1 cellular context compared by ENCODE assay signal in the genomic region with DNA sequence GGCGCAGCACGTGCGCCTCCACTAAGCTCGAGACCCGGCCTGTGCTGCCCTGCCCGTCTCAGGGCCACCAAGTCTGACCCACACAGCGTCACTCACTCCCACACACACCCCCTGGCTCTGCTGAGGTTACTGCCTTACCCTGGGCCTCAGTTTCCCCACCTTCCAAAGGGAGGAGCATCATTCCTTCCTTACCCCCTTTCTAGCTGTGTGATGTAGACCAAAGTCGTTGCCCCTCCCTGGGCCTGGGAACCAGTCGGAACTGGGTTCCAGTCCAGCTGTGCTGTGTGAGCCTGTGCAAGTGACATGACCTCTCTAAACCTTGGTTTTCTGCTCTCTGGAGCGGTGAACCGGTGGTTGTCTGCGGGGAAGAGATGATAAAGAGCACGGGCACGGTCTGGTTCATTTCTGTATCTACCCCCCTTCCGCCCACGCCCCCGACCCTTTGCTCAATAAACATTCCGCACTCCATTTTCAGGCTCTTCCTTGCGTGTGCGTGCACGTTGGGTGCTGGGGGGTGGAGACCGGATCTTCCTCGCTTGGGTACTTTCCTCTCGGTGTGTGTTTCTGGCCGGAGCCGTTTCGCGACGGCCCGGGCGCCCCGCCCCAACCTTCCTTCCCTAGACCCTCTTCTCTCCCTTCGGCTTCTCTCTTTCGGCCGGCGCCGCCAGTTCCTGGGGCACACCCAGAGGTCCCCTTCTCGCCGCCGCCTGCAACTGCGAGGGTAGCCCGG.
A peak's percentile ranks its signal among the peaks of the same experiment; 100 is the strongest.
TF ChIP-seq lines count a peak whose summit lies in the region.

A gene with protein sequence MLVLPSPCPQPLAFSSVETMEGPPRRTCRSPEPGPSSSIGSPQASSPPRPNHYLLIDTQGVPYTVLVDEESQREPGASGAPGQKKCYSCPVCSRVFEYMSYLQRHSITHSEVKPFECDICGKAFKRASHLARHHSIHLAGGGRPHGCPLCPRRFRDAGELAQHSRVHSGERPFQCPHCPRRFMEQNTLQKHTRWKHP (plus strand): TSS at position 647 of the 730 bp plus-strand sequence. CDS start 923 bp downstream, outside the sequence.

TF ChIP-seq in GM23338, 12 proteins besides CTCF, POLR2A, EP300 and RAD21:
- TF ChIP-seq, protein P1, sequence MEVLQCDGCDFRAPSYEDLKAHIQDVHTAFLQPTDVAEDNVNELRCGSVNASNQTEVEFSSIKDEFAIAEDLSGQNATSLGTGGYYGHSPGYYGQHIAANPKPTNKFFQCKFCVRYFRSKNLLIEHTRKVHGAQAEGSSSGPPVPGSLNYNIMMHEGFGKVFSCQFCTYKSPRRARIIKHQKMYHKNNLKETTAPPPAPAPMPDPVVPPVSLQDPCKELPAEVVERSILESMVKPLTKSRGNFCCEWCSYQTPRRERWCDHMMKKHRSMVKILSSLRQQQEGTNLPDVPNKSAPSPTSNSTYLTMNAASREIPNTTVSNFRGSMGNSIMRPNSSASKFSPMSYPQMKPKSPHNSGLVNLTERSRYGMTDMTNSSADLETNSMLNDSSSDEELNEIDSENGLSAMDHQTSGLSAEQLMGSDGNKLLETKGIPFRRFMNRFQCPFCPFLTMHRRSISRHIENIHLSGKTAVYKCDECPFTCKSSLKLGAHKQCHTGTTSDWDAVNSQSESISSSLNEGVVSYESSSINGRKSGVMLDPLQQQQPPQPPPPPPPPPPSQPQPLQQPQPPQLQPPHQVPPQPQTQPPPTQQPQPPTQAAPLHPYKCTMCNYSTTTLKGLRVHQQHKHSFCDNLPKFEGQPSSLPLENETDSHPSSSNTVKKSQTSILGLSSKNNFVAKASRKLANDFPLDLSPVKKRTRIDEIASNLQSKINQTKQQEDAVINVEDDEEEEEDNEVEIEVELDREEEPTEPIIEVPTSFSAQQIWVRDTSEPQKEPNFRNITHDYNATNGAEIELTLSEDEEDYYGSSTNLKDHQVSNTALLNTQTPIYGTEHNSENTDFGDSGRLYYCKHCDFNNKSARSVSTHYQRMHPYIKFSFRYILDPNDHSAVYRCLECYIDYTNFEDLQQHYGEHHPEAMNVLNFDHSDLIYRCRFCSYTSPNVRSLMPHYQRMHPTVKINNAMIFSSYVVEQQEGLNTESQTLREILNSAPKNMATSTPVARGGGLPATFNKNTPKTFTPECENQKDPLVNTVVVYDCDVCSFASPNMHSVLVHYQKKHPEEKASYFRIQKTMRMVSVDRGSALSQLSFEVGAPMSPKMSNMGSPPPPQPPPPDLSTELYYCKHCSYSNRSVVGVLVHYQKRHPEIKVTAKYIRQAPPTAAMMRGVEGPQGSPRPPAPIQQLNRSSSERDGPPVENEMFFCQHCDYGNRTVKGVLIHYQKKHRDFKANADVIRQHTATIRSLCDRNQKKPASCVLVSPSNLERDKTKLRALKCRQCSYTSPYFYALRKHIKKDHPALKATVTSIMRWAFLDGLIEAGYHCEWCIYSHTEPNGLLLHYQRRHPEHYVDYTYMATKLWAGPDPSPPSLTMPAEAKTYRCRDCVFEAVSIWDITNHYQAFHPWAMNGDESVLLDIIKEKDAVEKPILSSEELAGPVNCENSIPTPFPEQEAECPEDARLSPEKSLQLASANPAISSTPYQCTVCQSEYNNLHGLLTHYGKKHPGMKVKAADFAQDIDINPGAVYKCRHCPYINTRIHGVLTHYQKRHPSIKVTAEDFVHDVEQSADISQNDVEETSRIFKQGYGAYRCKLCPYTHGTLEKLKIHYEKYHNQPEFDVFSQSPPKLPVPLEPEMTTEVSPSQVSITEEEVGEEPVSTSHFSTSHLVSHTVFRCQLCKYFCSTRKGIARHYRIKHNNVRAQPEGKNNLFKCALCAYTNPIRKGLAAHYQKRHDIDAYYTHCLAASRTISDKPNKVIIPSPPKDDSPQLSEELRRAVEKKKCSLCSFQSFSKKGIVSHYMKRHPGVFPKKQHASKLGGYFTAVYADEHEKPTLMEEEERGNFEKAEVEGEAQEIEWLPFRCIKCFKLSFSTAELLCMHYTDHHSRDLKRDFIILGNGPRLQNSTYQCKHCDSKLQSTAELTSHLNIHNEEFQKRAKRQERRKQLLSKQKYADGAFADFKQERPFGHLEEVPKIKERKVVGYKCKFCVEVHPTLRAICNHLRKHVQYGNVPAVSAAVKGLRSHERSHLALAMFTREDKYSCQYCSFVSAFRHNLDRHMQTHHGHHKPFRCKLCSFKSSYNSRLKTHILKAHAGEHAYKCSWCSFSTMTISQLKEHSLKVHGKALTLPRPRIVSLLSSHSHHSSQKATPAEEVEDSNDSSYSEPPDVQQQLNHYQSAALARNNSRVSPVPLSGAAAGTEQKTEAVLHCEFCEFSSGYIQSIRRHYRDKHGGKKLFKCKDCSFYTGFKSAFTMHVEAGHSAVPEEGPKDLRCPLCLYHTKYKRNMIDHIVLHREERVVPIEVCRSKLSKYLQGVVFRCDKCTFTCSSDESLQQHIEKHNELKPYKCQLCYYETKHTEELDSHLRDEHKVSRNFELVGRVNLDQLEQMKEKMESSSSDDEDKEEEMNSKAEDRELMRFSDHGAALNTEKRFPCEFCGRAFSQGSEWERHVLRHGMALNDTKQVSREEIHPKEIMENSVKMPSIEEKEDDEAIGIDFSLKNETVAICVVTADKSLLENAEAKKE (CRISPR knock-in tag; IDR thresholded peaks at IDR 0.05), result no peak
- TF ChIP-seq EZH2 (IDR thresholded peaks at IDR 0.05; ENCODE audit: low read depth, unreplicated experiment), result no peak
- no peak for TF ChIP-seq ZNF114 (CRISPR knock-in tag; IDR thresholded peaks at IDR 0.05)
- no peak for TF ChIP-seq STAT1 (IDR thresholded peaks at IDR 0.05; ENCODE audit: unreplicated experiment)
- TF ChIP-seq, protein P2, sequence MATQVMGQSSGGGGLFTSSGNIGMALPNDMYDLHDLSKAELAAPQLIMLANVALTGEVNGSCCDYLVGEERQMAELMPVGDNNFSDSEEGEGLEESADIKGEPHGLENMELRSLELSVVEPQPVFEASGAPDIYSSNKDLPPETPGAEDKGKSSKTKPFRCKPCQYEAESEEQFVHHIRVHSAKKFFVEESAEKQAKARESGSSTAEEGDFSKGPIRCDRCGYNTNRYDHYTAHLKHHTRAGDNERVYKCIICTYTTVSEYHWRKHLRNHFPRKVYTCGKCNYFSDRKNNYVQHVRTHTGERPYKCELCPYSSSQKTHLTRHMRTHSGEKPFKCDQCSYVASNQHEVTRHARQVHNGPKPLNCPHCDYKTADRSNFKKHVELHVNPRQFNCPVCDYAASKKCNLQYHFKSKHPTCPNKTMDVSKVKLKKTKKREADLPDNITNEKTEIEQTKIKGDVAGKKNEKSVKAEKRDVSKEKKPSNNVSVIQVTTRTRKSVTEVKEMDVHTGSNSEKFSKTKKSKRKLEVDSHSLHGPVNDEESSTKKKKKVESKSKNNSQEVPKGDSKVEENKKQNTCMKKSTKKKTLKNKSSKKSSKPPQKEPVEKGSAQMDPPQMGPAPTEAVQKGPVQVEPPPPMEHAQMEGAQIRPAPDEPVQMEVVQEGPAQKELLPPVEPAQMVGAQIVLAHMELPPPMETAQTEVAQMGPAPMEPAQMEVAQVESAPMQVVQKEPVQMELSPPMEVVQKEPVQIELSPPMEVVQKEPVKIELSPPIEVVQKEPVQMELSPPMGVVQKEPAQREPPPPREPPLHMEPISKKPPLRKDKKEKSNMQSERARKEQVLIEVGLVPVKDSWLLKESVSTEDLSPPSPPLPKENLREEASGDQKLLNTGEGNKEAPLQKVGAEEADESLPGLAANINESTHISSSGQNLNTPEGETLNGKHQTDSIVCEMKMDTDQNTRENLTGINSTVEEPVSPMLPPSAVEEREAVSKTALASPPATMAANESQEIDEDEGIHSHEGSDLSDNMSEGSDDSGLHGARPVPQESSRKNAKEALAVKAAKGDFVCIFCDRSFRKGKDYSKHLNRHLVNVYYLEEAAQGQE (IDR thresholded peaks at IDR 0.05; ENCODE audit: unreplicated experiment), result no peak
- TF ChIP-seq NANOG (IDR thresholded peaks at IDR 0.05; ENCODE audit: borderline replicate concordance), result no peak
- no peak for TF ChIP-seq JUNB (IDR thresholded peaks at IDR 0.05; ENCODE audit: unreplicated experiment)
- peak; percentile 59; the same call in 1 of the 2 replicates for TF ChIP-seq POLR2AphosphoS5 (IDR thresholded peaks at IDR 0.05; ENCODE audit: low read depth)
- TF ChIP-seq, protein P3, sequence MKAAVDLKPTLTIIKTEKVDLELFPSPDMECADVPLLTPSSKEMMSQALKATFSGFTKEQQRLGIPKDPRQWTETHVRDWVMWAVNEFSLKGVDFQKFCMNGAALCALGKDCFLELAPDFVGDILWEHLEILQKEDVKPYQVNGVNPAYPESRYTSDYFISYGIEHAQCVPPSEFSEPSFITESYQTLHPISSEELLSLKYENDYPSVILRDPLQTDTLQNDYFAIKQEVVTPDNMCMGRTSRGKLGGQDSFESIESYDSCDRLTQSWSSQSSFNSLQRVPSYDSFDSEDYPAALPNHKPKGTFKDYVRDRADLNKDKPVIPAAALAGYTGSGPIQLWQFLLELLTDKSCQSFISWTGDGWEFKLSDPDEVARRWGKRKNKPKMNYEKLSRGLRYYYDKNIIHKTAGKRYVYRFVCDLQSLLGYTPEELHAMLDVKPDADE (IDR thresholded peaks at IDR 0.05), result peak; percentile 46; the same call in 1 of the 2 replicates
- peak; percentile 77 for TF ChIP-seq CREB1 (CRISPR knock-in tag; IDR thresholded peaks at IDR 0.05; ENCODE audit: low read depth)
- TF ChIP-seq ZNF331 (CRISPR knock-in tag; IDR thresholded peaks at IDR 0.05; ENCODE audit: low read depth), result no peak
- TF ChIP-seq EZH2phosphoT487 (IDR thresholded peaks at IDR 0.05; ENCODE audit: unreplicated experiment), result no peak
